ENCODE assay signal across 8 cellular contexts in genomic region chr19:11261902-11262839, GRCh38. TPM values are rescaled to one million over a fixed set of nuclear protein-coding genes. Genes with fewer than 3 reads are reported as not detected.
DNase-seq lines count a peak whose midpoint lies in the region; TF ChIP-seq lines count a peak whose summit lies in the region.

A gene with protein sequence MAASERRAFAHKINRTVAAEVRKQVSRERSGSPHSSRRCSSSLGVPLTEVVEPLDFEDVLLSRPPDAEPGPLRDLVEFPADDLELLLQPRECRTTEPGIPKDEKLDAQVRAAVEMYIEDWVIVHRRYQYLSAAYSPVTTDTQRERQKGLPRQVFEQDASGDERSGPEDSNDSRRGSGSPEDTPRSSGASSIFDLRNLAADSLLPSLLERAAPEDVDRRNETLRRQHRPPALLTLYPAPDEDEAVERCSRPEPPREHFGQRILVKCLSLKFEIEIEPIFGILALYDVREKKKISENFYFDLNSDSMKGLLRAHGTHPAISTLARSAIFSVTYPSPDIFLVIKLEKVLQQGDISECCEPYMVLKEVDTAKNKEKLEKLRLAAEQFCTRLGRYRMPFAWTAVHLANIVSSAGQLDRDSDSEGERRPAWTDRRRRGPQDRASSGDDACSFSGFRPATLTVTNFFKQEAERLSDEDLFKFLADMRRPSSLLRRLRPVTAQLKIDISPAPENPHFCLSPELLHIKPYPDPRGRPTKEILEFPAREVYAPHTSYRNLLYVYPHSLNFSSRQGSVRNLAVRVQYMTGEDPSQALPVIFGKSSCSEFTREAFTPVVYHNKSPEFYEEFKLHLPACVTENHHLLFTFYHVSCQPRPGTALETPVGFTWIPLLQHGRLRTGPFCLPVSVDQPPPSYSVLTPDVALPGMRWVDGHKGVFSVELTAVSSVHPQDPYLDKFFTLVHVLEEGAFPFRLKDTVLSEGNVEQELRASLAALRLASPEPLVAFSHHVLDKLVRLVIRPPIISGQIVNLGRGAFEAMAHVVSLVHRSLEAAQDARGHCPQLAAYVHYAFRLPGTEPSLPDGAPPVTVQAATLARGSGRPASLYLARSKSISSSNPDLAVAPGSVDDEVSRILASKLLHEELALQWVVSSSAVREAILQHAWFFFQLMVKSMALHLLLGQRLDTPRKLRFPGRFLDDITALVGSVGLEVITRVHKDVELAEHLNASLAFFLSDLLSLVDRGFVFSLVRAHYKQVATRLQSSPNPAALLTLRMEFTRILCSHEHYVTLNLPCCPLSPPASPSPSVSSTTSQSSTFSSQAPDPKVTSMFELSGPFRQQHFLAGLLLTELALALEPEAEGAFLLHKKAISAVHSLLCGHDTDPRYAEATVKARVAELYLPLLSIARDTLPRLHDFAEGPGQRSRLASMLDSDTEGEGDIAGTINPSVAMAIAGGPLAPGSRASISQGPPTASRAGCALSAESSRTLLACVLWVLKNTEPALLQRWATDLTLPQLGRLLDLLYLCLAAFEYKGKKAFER (N-terminal part only) (minus strand): TSS chr19:11262524. CDS start chr19:11262440, 84 bp downstream.

- H3K9me3 ChIP-seq in SU-DHL-6 (ENCODE audit: insufficient read depth, low read length) (no peaks in the 10 kb centered on the region), mesodermal cell (ENCODE audit: control insufficient read depth, low read length) (no peaks in the 10 kb centered on the region), thymus (ENCODE audit: control insufficient read depth) (no peaks in the 10 kb centered on the region)
- H3K9me3 ChIP-seq in effector memory CD4-positive, alpha-beta T cell (ENCODE audit: control insufficient read depth, low read length) = no peaks in the 10 kb centered on the region

- peak within 1 kb of the TSS; percentile 84 for H3K4me3 ChIP-seq in SU-DHL-6 (ENCODE audit: insufficient read depth, low read length, poor library complexity, severe bottlenecking)
- H3K4me3 ChIP-seq in effector memory CD4-positive, alpha-beta T cell (ENCODE audit: insufficient read depth, low read depth, low read length, poor library complexity, severe bottlenecking) = peak within 1 kb of the TSS; percentile 56
- H3K4me3 ChIP-seq in mesodermal cell (ENCODE audit: extremely low read depth, insufficient read depth, low read length, poor library complexity, severe bottlenecking) = peak within 1 kb of the TSS; percentile 66
- peak within 1 kb of the TSS; percentile 71 for H3K4me3 ChIP-seq in thymus (ENCODE audit: low read length)

- H3K36me3 Mint-ChIP-seq in T-helper 1 cell treated with Interleukin-12 subunit alpha and Interleukin-12 subunit beta and Interleukin-4 antibody, amounts not matched to agents 30 μg/mL and 1 μg/mL, for 36 hours (ENCODE audit: low read depth) = no peaks in the 10 kb centered on the region

- no peaks in the 10 kb centered on the region for H3K9me2 ChIP-seq in SU-DHL-6 (replicated peaks; ENCODE audit: insufficient read depth, low read length)

- peak within 1 kb of the TSS; percentile 64 for H3K9ac ChIP-seq in SU-DHL-6 (ENCODE audit: low read length)

- WGBS in mesodermal cell (ENCODE audit: insufficient coverage in 2 of 2), 2 experiments = 1 to 7% methylated on average over 29 to 30 of the region's 92 CpGs
- 3% methylated on average over 91 of the region's 92 CpGs for WGBS in thymus

- H3K4me2 ChIP-seq in SU-DHL-6 (ENCODE audit: low read depth, low read length, poor library complexity, severe bottlenecking) = peak within 1 kb of the TSS; percentile 86

- H3K27ac ChIP-seq in SU-DHL-6 (ENCODE audit: low read depth, low read length) = no peak within 1 kb of the TSS
- no peak within 1 kb of the TSS for H3K27ac ChIP-seq in effector memory CD4-positive, alpha-beta T cell (ENCODE audit: insufficient read depth, low read length, poor library complexity, severe bottlenecking)
- H3K27ac ChIP-seq in mesodermal cell (ENCODE audit: low read depth, low read length, severe bottlenecking) = no peak within 1 kb of the TSS
- peak within 1 kb of the TSS; percentile 60 for H3K27ac ChIP-seq in thymus (ENCODE audit: low read depth)

- no peaks in the 10 kb centered on the region for H4K20me1 ChIP-seq in SU-DHL-6 (ENCODE audit: low read depth, low read length)

- H3K27me3 Mint-ChIP-seq in T-helper 1 cell treated with Interleukin-12 subunit alpha and Interleukin-12 subunit beta and Interleukin-4 antibody, amounts not matched to agents 30 μg/mL and 1 μg/mL, for 36 hours (ENCODE audit: low read depth) = peaks cover 73% of the 10 kb centered on the region

- no peaks in the 10 kb centered on the region for H3K4me1 Mint-ChIP-seq in T-helper 1 cell treated with Interleukin-12 subunit alpha and Interleukin-12 subunit beta and Interleukin-4 antibody, amounts not matched to agents 30 μg/mL and 1 μg/mL, for 36 hours (ENCODE audit: low read depth)

- H3K27ac Mint-ChIP-seq in T-helper 1 cell treated with Interleukin-12 subunit alpha and Interleukin-12 subunit beta and Interleukin-4 antibody, amounts not matched to agents 30 μg/mL and 1 μg/mL, for 36 hours = no peak within 1 kb of the TSS

- no peaks in the 10 kb centered on the region for H3K9me3 Mint-ChIP-seq in T-helper 1 cell treated with Interleukin-12 subunit alpha and Interleukin-12 subunit beta and Interleukin-4 antibody, amounts not matched to agents 30 μg/mL and 1 μg/mL, for 36 hours

- no peaks in the 10 kb centered on the region for H3K79me2 ChIP-seq in SU-DHL-6 (ENCODE audit: insufficient read depth, low read length)

- DNase-seq in T-helper 1 cell = no peak
- no peak for DNase-seq in effector memory CD4-positive, alpha-beta T cell
- no peak for DNase-seq in head of caudate nucleus
- no peak for DNase-seq in foreskin melanocyte

- no peaks in the 10 kb centered on the region for H3K27me3 ChIP-seq in SU-DHL-6 (ENCODE audit: low read length)
- H3K27me3 ChIP-seq in effector memory CD4-positive, alpha-beta T cell (replicated peaks; ENCODE audit: control insufficient read depth, insufficient read depth, low read length, poor library complexity, severe bottlenecking) = peaks cover 26% of the 10 kb centered on the region
- peaks cover 23% of the 10 kb centered on the region for H3K27me3 ChIP-seq in thymus (ENCODE audit: control insufficient read depth, insufficient read depth)

- H3F3A ChIP-seq in SU-DHL-6 (ENCODE audit: insufficient read depth) = no peaks in the 10 kb centered on the region

- H3K4me1 ChIP-seq in effector memory CD4-positive, alpha-beta T cell (ENCODE audit: control insufficient read depth, insufficient read depth, low read length, poor library complexity, severe bottlenecking) = peaks cover 9% of the 10 kb centered on the region
- H3K4me1 ChIP-seq in mesodermal cell (ENCODE audit: control insufficient read depth, insufficient read depth, low read length, poor library complexity, severe bottlenecking) = no peaks in the 10 kb centered on the region
- no peaks in the 10 kb centered on the region for H3K4me1 ChIP-seq in thymus (ENCODE audit: control insufficient read depth, insufficient read depth, low read length)

- intact Hi-C loops in head of caudate nucleus (cut with DNase I) = no loop called here

- H2AFZ ChIP-seq in SU-DHL-6 (ENCODE audit: low read depth, low read length, severe bottlenecking) = peak within 1 kb of the TSS; percentile 96

- TF ChIP-seq CTCF in SU-DHL-6 (IDR thresholded peaks at IDR 0.05; ENCODE audit: insufficient read depth, low read length, poor library complexity, severe bottlenecking) = peak; percentile 66

- H3K36me3 ChIP-seq in SU-DHL-6 (ENCODE audit: low read length) (no peaks in the 10 kb centered on the region), mesodermal cell (ENCODE audit: control insufficient read depth, insufficient read depth, low read length) (no peaks in the 10 kb centered on the region), thymus (ENCODE audit: control insufficient read depth, insufficient read depth) (no peaks in the 10 kb centered on the region)
- no peaks in the 10 kb centered on the region for H3K36me3 ChIP-seq in effector memory CD4-positive, alpha-beta T cell (ENCODE audit: control insufficient read depth, insufficient read depth, low read length)

- peak within 1 kb of the TSS; percentile 40 for H3K4me3 Mint-ChIP-seq in T-helper 1 cell treated with Interleukin-12 subunit alpha and Interleukin-12 subunit beta and Interleukin-4 antibody, amounts not matched to agents 30 μg/mL and 1 μg/mL, for 36 hours

RNA-seq across cellular contexts. Expression of the gene that starts here (rescaled TPM):
- polyA plus RNA-seq in mesodermal cell (2013, experiment 1 of 2) = 71.0 TPM
- polyA plus RNA-seq in mesodermal cell (2013, experiment 2 of 2) = 46.2 TPM
- 20.8 TPM for polyA plus RNA-seq in thymus
